8 cellular contexts compared by ENCODE assay signal in genomic region chr4:153153339-153153851, GRCh38. TPM values are rescaled to one million over a fixed set of nuclear protein-coding genes. Genes with fewer than 3 reads are reported as not detected.
DNase-seq lines count a peak whose midpoint lies in the region; ATAC-seq, FAIRE-seq and TF ChIP-seq lines count a peak whose summit lies in the region.

No MANE protein-coding gene starts in this region.

- peak overlapping the region; percentile 74 for H3K4me3 Mint-ChIP-seq in activated CD4-positive, alpha-beta T cell treated with anti-CD3 and anti-CD28 coated beads for 36 hours

- no peaks in the 10 kb centered on the region for H3K9me3 ChIP-seq in HepG2 (ENCODE audit: low read length)

- no peak overlapping the region for H2AFZ ChIP-seq in HepG2 (ENCODE audit: low read length)

- peak; percentile 69 for ATAC-seq in HG02588 (IDR thresholded peaks at IDR 0.05; ENCODE audit: unreplicated experiment)
- ATAC-seq in activated CD4-positive, alpha-beta T cell treated with anti-CD3 and anti-CD28 coated beads for 36 hours, result peak; percentile 89
- ATAC-seq in HepG2, result peak; percentile 89

- no peaks in the 10 kb centered on the region for H3K36me3 ChIP-seq in HepG2 (replicated peaks in 1 of 2; ENCODE audit: control insufficient read depth in 1 of 2, insufficient read depth in 2 of 2, low read length in 2 of 2)

- no peaks in the 10 kb centered on the region for H4K20me1 ChIP-seq in HepG2 (ENCODE audit: insufficient read depth, low read length)

- no peaks in the 10 kb centered on the region for H3K9me3 Mint-ChIP-seq in activated CD4-positive, alpha-beta T cell treated with anti-CD3 and anti-CD28 coated beads for 36 hours (ENCODE audit: low read depth)

- H3K36me3 Mint-ChIP-seq in activated CD4-positive, alpha-beta T cell treated with anti-CD3 and anti-CD28 coated beads for 36 hours (ENCODE audit: low read depth), result no peaks in the 10 kb centered on the region

- DNase-seq in GM13976 (ENCODE audit: low spot score), result peak; percentile 56
- peak; percentile 50 for DNase-seq in NCI-H1694 treated with DMSO at 0.1 percent for 48 hours (lab: John Stamatoyannopoulos, UW)
- peak; percentile 89 for DNase-seq in activated CD4-positive, alpha-beta T cell treated with anti-CD3 and anti-CD28 coated beads for 36 hours
- DNase-seq in HepG2 (ENCODE audit: low spot score), result no peak
- DNase-seq in stimulated activated CD4-positive, alpha-beta T cell treated with anti-CD3 and anti-CD28 coated beads, Interleukin-4, amount 100 ng/mL, for 24 hours, result peak; percentile 68
- no peak for DNase-seq in NCI-H128 (lab: John Stamatoyannopoulos, UW; ENCODE audit: unreplicated experiment)

- H3K27me3 ChIP-seq in HepG2 (ENCODE audit: control insufficient read depth in 1 of 2, insufficient read depth in 2 of 2, low read length in 2 of 2), result peaks cover 6 to 49% of the 10 kb centered on the region in 2 experiments

- H3K4me3 ChIP-seq in HepG2 (replicated peaks in 1 of 3; ENCODE audit: insufficient read depth in 1 of 3, low read depth in 2 of 3, low read length in 3 of 3), result peak overlapping the region; percentile 31 to 67 (median 50)

- CTCF ChIA-PET in activated CD4-positive, alpha-beta T cell treated with anti-CD3 and anti-CD28 coated beads for 36 hours (lab: Charles Lee), result interaction anchor here (1.1 to 1.5 kb wide), 3 partner anchors 10 to 17 kb away, joined by 3 to 7 read pairs (median 4); no protein-coding TSS in a partner anchor
- CTCF ChIA-PET in HepG2 (lab: Yijun Ruan, JAX; ENCODE audit: low intra/inter-chr PET ratio, low total read pairs), result no interaction called here

- BruUV-seq in HepG2 (replicated peaks; lab: Mats Ljungman, UMichigan), result no TSS peak

- POLR2A ChIA-PET in activated CD4-positive, alpha-beta T cell treated with anti-CD3 and anti-CD28 coated beads for 36 hours (lab: Charles Lee), result no interaction called here
- POLR2A ChIA-PET in HepG2 (lab: Yijun Ruan, JAX), result no interaction called here

- H3K4me1 ChIP-seq in HepG2 (ENCODE audit: insufficient read depth, low read length), result peaks cover 18% of the 10 kb centered on the region

- peak overlapping the region; percentile 80 for H3K27ac Mint-ChIP-seq in activated CD4-positive, alpha-beta T cell treated with anti-CD3 and anti-CD28 coated beads for 36 hours

- no peak overlapping the region for H3K9ac ChIP-seq in HepG2 (ENCODE audit: insufficient read depth, low read depth, low read length)

- TF ChIP-seq POLR2A in HepG2 (IDR thresholded peaks at IDR 0.05; ENCODE audit: insufficient read depth in 1 of 2, low read depth in 2 of 2, low read length in 2 of 2), result no peak

- H3K27me3 Mint-ChIP-seq in activated CD4-positive, alpha-beta T cell treated with anti-CD3 and anti-CD28 coated beads for 36 hours, result peaks cover 10% of the 10 kb centered on the region

- in situ Hi-C loops in GM13976 (cut with MboI; ENCODE audit: low sequenced_read_pairs, unreplicated experiment), result loop anchor here (10.0 kb wide), 1 partner anchor 491 kb away; no protein-coding TSS in a partner anchor
- in situ Hi-C loops in HepG2 (cut with HindIII; ENCODE audit: extremely low pct_ligation_motif_present, low pct_unique_long_range_greater_than_20kb), result loop anchor here (10.0 kb wide), 1 partner anchor 421 kb away; no protein-coding TSS in a partner anchor

- H3K27ac ChIP-seq in cingulate gyrus (ENCODE audit: low read depth, low read length) (peak overlapping the region; percentile 29), HepG2 (ENCODE audit: extremely low read length, insufficient read depth, low read length) (no peak overlapping the region)

- 0% methylated on average over 9 of the region's 53 CpGs for WGBS in HepG2 (ENCODE audit: low lambda C conversion rate)

- intact Hi-C loops in activated CD4-positive, alpha-beta T cell treated with anti-CD3 and anti-CD28 coated beads for 36 hours (cut with DNase I, micrococcal nuclease), result loop anchor here (1.0 to 10.0 kb wide), 8 partner anchors 38 to 1011 kb away; partner anchors contain the start of gene TMEM131L (in 1 of the 2)
- intact Hi-C loops in HepG2 (cut with micrococcal nuclease; ENCODE audit: unreplicated experiment), result no loop called here

- TF ChIP-seq CTCF in GM13976 (IDR thresholded peaks at IDR 0.05; ENCODE audit: borderline replicate concordance, control extremely low read depth, extremely low read depth, insufficient read depth, missing control alignments) (no peak), HepG2 (CRISPR knock-in tag; IDR thresholded peaks at IDR 0.05) (no peak)

- H3K4me1 Mint-ChIP-seq in activated CD4-positive, alpha-beta T cell treated with anti-CD3 and anti-CD28 coated beads for 36 hours, result peaks cover 50% of the 10 kb centered on the region

- TF ChIP-seq RAD21 in HepG2 (CRISPR knock-in tag; IDR thresholded peaks at IDR 0.05), result no peak

- FAIRE-seq in HepG2 (lab: Jason Lieb, UNC), result no peak

- TF ChIP-seq EP300 in HepG2 (IDR thresholded peaks at IDR 0.05; ENCODE audit: low read depth in 2 of 2, low read length in 2 of 2) (no peak), HepG2 (CRISPR knock-in tag; IDR thresholded peaks at IDR 0.05; ENCODE audit: borderline replicate concordance) (no peak)

- H3K4me2 ChIP-seq in HepG2 (ENCODE audit: low read depth, low read length), result peak overlapping the region; percentile 83

- no peaks in the 10 kb centered on the region for H3K79me2 ChIP-seq in HepG2 (ENCODE audit: insufficient read depth, low read length)

TF ChIP-seq in HepG2, 621 proteins besides CTCF, POLR2A, EP300 and RAD21 (continues in another document):
- TF ChIP-seq ELF3 (CRISPR knock-in tag; IDR thresholded peaks at IDR 0.05) (no peak), ZNF20 (CRISPR knock-in tag; IDR thresholded peaks at IDR 0.05) (no peak), ZFX (CRISPR knock-in tag; IDR thresholded peaks at IDR 0.05; ENCODE audit: low read depth) (no peak; the same call in 1 of the 2 replicates)
- TF ChIP-seq, protein P1, sequence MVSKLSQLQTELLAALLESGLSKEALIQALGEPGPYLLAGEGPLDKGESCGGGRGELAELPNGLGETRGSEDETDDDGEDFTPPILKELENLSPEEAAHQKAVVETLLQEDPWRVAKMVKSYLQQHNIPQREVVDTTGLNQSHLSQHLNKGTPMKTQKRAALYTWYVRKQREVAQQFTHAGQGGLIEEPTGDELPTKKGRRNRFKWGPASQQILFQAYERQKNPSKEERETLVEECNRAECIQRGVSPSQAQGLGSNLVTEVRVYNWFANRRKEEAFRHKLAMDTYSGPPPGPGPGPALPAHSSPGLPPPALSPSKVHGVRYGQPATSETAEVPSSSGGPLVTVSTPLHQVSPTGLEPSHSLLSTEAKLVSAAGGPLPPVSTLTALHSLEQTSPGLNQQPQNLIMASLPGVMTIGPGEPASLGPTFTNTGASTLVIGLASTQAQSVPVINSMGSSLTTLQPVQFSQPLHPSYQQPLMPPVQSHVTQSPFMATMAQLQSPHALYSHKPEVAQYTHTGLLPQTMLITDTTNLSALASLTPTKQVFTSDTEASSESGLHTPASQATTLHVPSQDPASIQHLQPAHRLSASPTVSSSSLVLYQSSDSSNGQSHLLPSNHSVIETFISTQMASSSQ (IDR thresholded peaks at IDR 0.05; ENCODE audit: low read depth), result no peak
- TF ChIP-seq, protein P1 (CRISPR knock-in tag; IDR thresholded peaks at IDR 0.05; ENCODE audit: borderline replicate concordance), result no peak

RNA-seq across cellular contexts. Expression of gene TRIM2, which starts 50.8 kb away (rescaled TPM):
- total RNA-seq in activated CD4-positive, alpha-beta T cell treated with anti-CD3 and anti-CD28 coated beads for 36 hours, result 1 to 10 TPM; 1.0 to 1.6 TPM
- 4.2 and 7.0 TPM in 2 replicates for total RNA-seq in HepG2 (2016; rRNA removed; fragmentation: Illumina TruSeq; extraction: Trizol)
- total RNA-seq in HepG2 (2016; cell fraction: cytosol; rRNA removed; fragmentation: Illumina TruSeq; extraction: Trizol; ENCODE audit: low read depth), result 1.8 and 2.6 TPM in 2 replicates
- total RNA-seq in HepG2 (2016; cell fraction: insoluble cytoplasmic fraction; rRNA removed; fragmentation: Illumina TruSeq; extraction: Trizol), result 3.7 and 4.1 TPM in 2 replicates
- 1.2 and 1.3 TPM in 2 replicates for total RNA-seq in HepG2 (2016; cell fraction: membrane; rRNA removed; fragmentation: Illumina TruSeq; extraction: Trizol)
- total RNA-seq in HepG2 (2016; cell fraction: nucleus; rRNA removed; fragmentation: Illumina TruSeq; extraction: Trizol), result 5.2 and 6.5 TPM in 2 replicates
- 2.1 and 2.9 TPM in 2 replicates for polyA plus RNA-seq in HepG2 (2011; rRNA removed)
- 2.1 and 2.4 TPM in 2 replicates for polyA plus RNA-seq in HepG2 (2011; cell fraction: cytosol; rRNA removed)
- polyA plus RNA-seq in HepG2 (2011; cell fraction: nucleus; rRNA removed), result 2.8 and 4.0 TPM in 2 replicates
- polyA plus RNA-seq in HepG2 (2012), result 1.9 and 2.8 TPM in 2 replicates
- polyA plus RNA-seq in HepG2 (2016; cell fraction: cytosol; fragmentation: Illumina TruSeq; extraction: Trizol; ENCODE audit: low read depth), result 0.27 and 0.29 TPM in 2 replicates
- polyA plus RNA-seq in HepG2 (2016; cell fraction: insoluble cytoplasmic fraction; fragmentation: Illumina TruSeq; extraction: Trizol; ENCODE audit: low read depth), result 2.8 and 2.9 TPM in 2 replicates
- polyA plus RNA-seq in HepG2 (2016; cell fraction: membrane; fragmentation: Illumina TruSeq; extraction: Trizol; ENCODE audit: low read depth), result 0.50 and 0.55 TPM in 2 replicates
- polyA plus RNA-seq in HepG2 (2016; cell fraction: nucleus; fragmentation: Illumina TruSeq; extraction: Trizol; ENCODE audit: insufficient read depth, low read depth), result 2.9 and 3.5 TPM in 2 replicates
- polyA minus RNA-seq in HepG2 (2011; rRNA and poly(A)+ RNA removed; ENCODE audit: low replicate concordance), result 10.3 and 18.9 TPM in 2 replicates
- 4.3 and 6.3 TPM in 2 replicates for polyA minus RNA-seq in HepG2 (2011; cell fraction: cytosol; rRNA and poly(A)+ RNA removed)
- polyA minus RNA-seq in HepG2 (2011; cell fraction: nucleus; rRNA and poly(A)+ RNA removed), result 10.4 and 12.2 TPM in 2 replicates

Comparison
In these comparisons a context has a peak if more than half of its experiments do, and no peak if none do; other contexts are left out.
1. DNase-seq: peak in GM13976 (single experiment), NCI-H1694 treated with DMSO at 0.1 percent for 48 hours (single experiment), activated CD4-positive, alpha-beta T cell treated with anti-CD3 and anti-CD28 coated beads for 36 hours (single experiment) and stimulated activated CD4-positive, alpha-beta T cell treated with anti-CD3 and anti-CD28 coated beads, Interleukin-4, amount 100 ng/mL, for 24 hours (single experiment); none in HepG2 (single experiment) and NCI-H128 (single experiment).
2. Peak in every context shown above with its lines, with median percentiles within 50 percentile points of each other: ATAC-seq.